8 cellular contexts compared by ENCODE assay signal in genomic region chr3:113696658-113697191, GRCh38. TPM values are rescaled to one million over a fixed set of nuclear protein-coding genes. Genes with fewer than 3 reads are reported as not detected.
DNase-seq lines count a peak whose midpoint lies in the region; ATAC-seq, FAIRE-seq and TF ChIP-seq lines count a peak whose summit lies in the region.

No MANE protein-coding gene starts in this region.

- peak overlapping the region; percentile 92 for H3K27ac ChIP-seq in RWPE1

- peaks cover 19 to 28% of the 10 kb centered on the region in 2 donors for H3K4me1 Mint-ChIP-seq in natural killer cell treated with Interleukin-12 subunit alpha and Interleukin-12 subunit beta and Interleukin-15 and Interleukin-18, amount 100 ng/mL, for 72 hours (ENCODE audit: low read depth in 2 of 2)

- no peak overlapping the region for H3K27ac Mint-ChIP-seq in natural killer cell treated with Interleukin-12 subunit alpha and Interleukin-12 subunit beta and Interleukin-15 and Interleukin-18, amount 100 ng/mL, for 72 hours

- no peaks in the 10 kb centered on the region for H3K27me3 Mint-ChIP-seq in natural killer cell treated with Interleukin-12 subunit alpha and Interleukin-12 subunit beta and Interleukin-15 and Interleukin-18, amount 100 ng/mL, for 72 hours

- no peak overlapping the region for H3K4me3 Mint-ChIP-seq in natural killer cell treated with Interleukin-12 subunit alpha and Interleukin-12 subunit beta and Interleukin-15 and Interleukin-18, amount 100 ng/mL, for 72 hours

- DNase-seq in EH (ENCODE audit: low read depth): peak; percentile 99
- peak; percentile 95 for DNase-seq in H54 (ENCODE audit: insufficient read length, low spot score)
- peak; percentile 99 for DNase-seq in LoVo (ENCODE audit: low spot score)
- peak; percentile 99 for DNase-seq in RWPE1 (ENCODE audit: low spot score)
- DNase-seq in activated effector memory CD4-positive, alpha-beta T cell treated with Interleukin-2 at 50 U/mL for 16 hours: peak; percentile 99
- DNase-seq in fibroblast of the conjunctiva (ENCODE audit: low read depth): peak; percentile 98
- DNase-seq in natural killer cell treated with Interleukin-12 subunit alpha and Interleukin-12 subunit beta and Interleukin-15 and Interleukin-18, amount 100 ng/mL, for 72 hours (ENCODE audit: low spot score): peak; percentile 99
- DNase-seq in stimulated activated naive CD4-positive, alpha-beta T cell treated with Interleukin-2 at 50 U/mL for 16 hours (lab: John Stamatoyannopoulos, UW): peak; percentile 99

- peak; percentile 99 for FAIRE-seq in H54 (lab: Jason Lieb, UNC)

- TF ChIP-seq CTCF in RWPE1 (conservative IDR thresholded peaks at IDR 0.05; ENCODE audit: low read depth): no peak

- ATAC-seq in natural killer cell treated with Interleukin-12 subunit alpha and Interleukin-12 subunit beta and Interleukin-15 and Interleukin-18, amount 100 ng/mL, for 72 hours: peak; percentile 93 to 96

- no peaks in the 10 kb centered on the region for H3K9me3 Mint-ChIP-seq in natural killer cell treated with Interleukin-12 subunit alpha and Interleukin-12 subunit beta and Interleukin-15 and Interleukin-18, amount 100 ng/mL, for 72 hours

- CTCF ChIA-PET in RWPE1 (lab: Yijun Ruan, JAX): interaction anchor here (0.6 kb wide), 1 partner anchor 274 kb away, joined by 3 read pairs; no protein-coding TSS in a partner anchor

- POLR2A ChIA-PET in RWPE1 (lab: Yijun Ruan, JAX; ENCODE audit: low non-redundant PET): interaction anchor here (0.8 kb wide), 1 partner anchor 49 kb away, joined by 13 read pairs; the partner anchor contains the start of gene NAA50

- H3K36me3 Mint-ChIP-seq in natural killer cell treated with Interleukin-12 subunit alpha and Interleukin-12 subunit beta and Interleukin-15 and Interleukin-18, amount 100 ng/mL, for 72 hours: peaks cover 6% of the 10 kb centered on the region

- TF ChIP-seq POLR2A in H54 (IDR thresholded peaks at IDR 0.05; ENCODE audit: low read depth, low read length): no peak

RNA-seq across cellular contexts. Expression of gene USF3, which starts 0.3 kb away (rescaled TPM):
- total RNA-seq in natural killer cell treated with Interleukin-12 subunit alpha and Interleukin-12 subunit beta and Interleukin-15 and Interleukin-18, amount 100 ng/mL, for 72 hours: 10 to 100 TPM; 18.0 to 19.4 TPM

RNA-seq across cellular contexts. Expression of gene NAA50, which starts 49.3 kb away (rescaled TPM):
- total RNA-seq in natural killer cell treated with Interleukin-12 subunit alpha and Interleukin-12 subunit beta and Interleukin-15 and Interleukin-18, amount 100 ng/mL, for 72 hours: 10 to 100 TPM; 97.3 to 98.0 TPM

RNA-seq across cellular contexts. Expression of gene ATP6V1A, which starts 50.1 kb away (rescaled TPM):
- 10 to 100 TPM; 44.7 to 76.8 TPM for total RNA-seq in natural killer cell treated with Interleukin-12 subunit alpha and Interleukin-12 subunit beta and Interleukin-15 and Interleukin-18, amount 100 ng/mL, for 72 hours

Comparison
In these comparisons a context has a peak if more than half of its experiments do, and no peak if none do; other contexts are left out.
1. Peak in every context shown above with its lines: DNase-seq, ATAC-seq and H3K27ac ChIP-seq.